ENCODE assay signal across 18 cellular contexts in the genomic region with DNA sequence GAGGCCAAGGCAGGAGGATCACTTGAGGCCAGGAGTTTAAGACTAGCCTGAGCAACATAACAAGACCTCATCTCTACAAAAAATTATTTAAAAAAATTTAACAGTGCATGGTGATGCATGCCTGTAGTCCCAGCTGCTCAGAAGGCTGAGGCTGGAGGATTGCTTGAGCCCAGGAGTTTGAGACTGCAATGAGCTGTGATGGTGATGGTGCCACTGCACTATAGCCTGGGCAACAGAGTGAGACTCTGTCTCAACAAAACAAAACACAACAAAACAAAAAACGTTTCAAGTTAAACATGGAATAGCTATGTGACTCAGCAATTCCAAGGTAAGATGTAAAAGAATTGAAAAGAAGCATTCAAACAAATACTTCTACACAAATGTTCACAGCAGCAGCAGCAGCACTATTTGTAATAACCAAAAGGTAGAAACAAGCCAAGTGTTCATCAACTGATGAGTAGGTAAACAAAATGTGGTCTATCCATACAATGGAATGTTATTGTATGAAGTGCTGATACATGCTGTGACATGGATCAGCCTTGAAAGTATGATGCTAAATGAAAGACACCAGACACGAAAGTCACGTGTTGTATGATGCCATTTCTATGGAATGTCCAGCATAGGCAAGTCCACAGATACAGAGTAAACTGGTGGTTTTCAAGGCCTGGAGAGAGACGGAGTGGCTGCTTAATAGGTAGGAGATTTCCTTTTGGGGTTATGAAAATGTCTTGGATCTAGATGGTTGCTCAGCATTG. TPM values are rescaled to one million over a fixed set of nuclear protein-coding genes. Genes with fewer than 3 reads are reported as not detected.
A peak's percentile ranks its signal among the peaks of the same experiment; 100 is the strongest.
DNase-seq lines count a peak whose midpoint lies in the region; ATAC-seq, FAIRE-seq and TF ChIP-seq lines count a peak whose summit lies in the region.
"Had no signal": no experiment of that assay in that cellular context is flagged by ENCODE, and none has a peak within 500 bp of the region (broad histone marks: within the 10 kb centered on the region; RNA-seq: fewer than 3 reads in every experiment).

No MANE protein-coding gene starts in this region.

- H3K36me3 ChIP-seq in RWPE2 (ENCODE audit: low read depth), result peaks cover 25% of the 10 kb centered on the region
- no peaks in the 10 kb centered on the region for H3K36me3 ChIP-seq in endothelial cell of umbilical vein (ENCODE audit: control insufficient read depth in 2 of 2, extremely low read depth in 1 of 2, insufficient read depth in 2 of 2, low read length in 2 of 2)
- peaks cover 6% of the 10 kb centered on the region for H3K36me3 ChIP-seq in osteoblast (ENCODE audit: insufficient read depth, low read length)
- H3K36me3 ChIP-seq: HAP-1, ovary had no signal

- ATAC-seq in RWPE2 (ENCODE audit: low read depth) (peak; percentile 97), HG02588 (IDR thresholded peaks at IDR 0.05; ENCODE audit: unreplicated experiment) (no peak), GM18909 (IDR thresholded peaks at IDR 0.05; ENCODE audit: poor library complexity, unreplicated experiment) (no peak)
- ATAC-seq: activated CD4-positive, CD25-positive, alpha-beta regulatory T cell treated with anti-CD3 and anti-CD28 coated beads, Interleukin-2, amount 50 U/mL, for 24 hours; left ventricle myocardium superior had no signal

- CTCF ChIA-PET in endothelial cell of umbilical vein (lab: Charles Lee), result interaction anchor here (1.3 kb wide), 1 partner anchor 31 kb away, joined by 4 read pairs; a partner anchor contains a TSS

- dilution Hi-C loops in endothelial cell of umbilical vein (cut with MboI; ENCODE audit: extremely low pct_ligation_motif_present, low sequenced_read_pairs), result no loop called here

- H3K4me1 ChIP-seq in RWPE2 (ENCODE audit: insufficient read depth, poor library complexity, severe bottlenecking), result peaks cover 23% of the 10 kb centered on the region
- no peaks in the 10 kb centered on the region for H3K4me1 ChIP-seq in endothelial cell of umbilical vein (ENCODE audit: control insufficient read depth, extremely low read depth, insufficient read depth, low read length)
- peaks cover 13% of the 10 kb centered on the region for H3K4me1 ChIP-seq in osteoblast (ENCODE audit: insufficient read depth, low read length)
- H3K4me1 ChIP-seq: HAP-1 had no signal

- no peak overlapping the region for H2AFZ ChIP-seq in endothelial cell of umbilical vein (ENCODE audit: low read depth, low read length)
- peak overlapping the region; percentile 62 for H2AFZ ChIP-seq in osteoblast (ENCODE audit: low read length)

- H3K27ac ChIP-seq in RWPE2 (ENCODE audit: poor library complexity, severe bottlenecking), result peak overlapping the region; percentile 89
- H3K27ac ChIP-seq in endothelial cell of umbilical vein (ENCODE audit: insufficient read depth, low read depth, low read length), result peak overlapping the region; percentile 11
- peak overlapping the region; percentile 68 for H3K27ac ChIP-seq in osteoblast (ENCODE audit: low read depth, low read length)
- H3K27ac ChIP-seq: ovary had no signal

- POLR2A ChIA-PET in endothelial cell of umbilical vein (lab: Charles Lee), result no interaction called here

- TF ChIP-seq CTCF in RWPE2 (IDR thresholded peaks at IDR 0.05; ENCODE audit: poor library complexity, severe bottlenecking) (no peak), endothelial cell of umbilical vein (IDR thresholded peaks at IDR 0.05; ENCODE audit: extremely low read depth in 1 of 2, insufficient read depth in 1 of 2, low read depth in 1 of 2, low read length in 2 of 2) (no peak), osteoblast (IDR thresholded peaks at IDR 0.05; ENCODE audit: extremely low read depth, low read depth, low read length) (no peak)

- H4K20me1 ChIP-seq in endothelial cell of umbilical vein (replicated peaks; ENCODE audit: control insufficient read depth, extremely low read depth, insufficient read depth, low read length) (no peaks in the 10 kb centered on the region), osteoblast (ENCODE audit: insufficient read depth, low read length) (no peaks in the 10 kb centered on the region)

- BruUV-seq in endothelial cell of umbilical vein (replicated peaks; lab: Mats Ljungman, UMichigan), result no TSS peak

- H3K9me3 ChIP-seq in RWPE2 (ENCODE audit: severe bottlenecking) (peaks cover 11% of the 10 kb centered on the region), endothelial cell of umbilical vein (replicated peaks; ENCODE audit: control insufficient read depth, insufficient read depth, low read length) (no peaks in the 10 kb centered on the region), osteoblast (ENCODE audit: low read depth, low read length) (no peaks in the 10 kb centered on the region)
- H3K9me3 ChIP-seq: HAP-1, ovary had no signal

- intact Hi-C loops in endothelial cell of umbilical vein (cut with micrococcal nuclease), result no loop called here

- TF ChIP-seq POLR2A in endothelial cell of umbilical vein (IDR thresholded peaks at IDR 0.05; ENCODE audit: low read depth, low read length), result no peak

- H3K27me3 ChIP-seq in RWPE2 (ENCODE audit: insufficient read depth, poor library complexity, severe bottlenecking) (no peaks in the 10 kb centered on the region), endothelial cell of umbilical vein (ENCODE audit: control insufficient read depth in 2 of 2, insufficient read depth in 2 of 2, low read length in 2 of 2) (no peaks in the 10 kb centered on the region), osteoblast (ENCODE audit: insufficient read depth, low read length) (no peaks in the 10 kb centered on the region)
- H3K27me3 ChIP-seq: ovary had no signal

- H3K9me1 ChIP-seq in endothelial cell of umbilical vein (replicated peaks; ENCODE audit: control insufficient read depth, extremely low read depth, insufficient read depth, low read length), result no peaks in the 10 kb centered on the region

- FAIRE-seq in endothelial cell of umbilical vein (lab: Jason Lieb, UNC), result no peak
- FAIRE-seq: GM19239 had no signal

- H3K4me2 ChIP-seq in endothelial cell of umbilical vein (ENCODE audit: insufficient read depth, low read length) (no peak overlapping the region), osteoblast (ENCODE audit: insufficient read depth, low read length) (peak overlapping the region; percentile 43)

- DNase-seq in H4 (ENCODE audit: low spot score) (peak; percentile 93), RWPE2 (ENCODE audit: low spot score) (no peak), endothelial cell of umbilical vein (ENCODE audit: low read depth, low spot score) (no peak), osteoblast (ENCODE audit: insufficient read length, low spot score, missing footprints) (no peak), NCI-H2227 treated with DMSO at 0.1 percent for 48 hours (lab: John Stamatoyannopoulos, UW) (no peak)
- no peak for DNase-seq in activated CD4-positive, alpha-beta T cell treated with anti-CD3 and anti-CD28 coated beads for 1 hour
- DNase-seq: cerebellar nuclear complex; head of caudate nucleus; left ventricle myocardium superior; NCI-H2171; ovary; RPMI8226; stimulated activated CD4-positive, alpha-beta T cell treated with anti-CD3 and anti-CD28 coated beads, Interleukin-2, amount 100 ng/mL, for 24 hours had no signal

- no peak overlapping the region for H3K9ac ChIP-seq in endothelial cell of umbilical vein (replicated peaks; ENCODE audit: extremely low read depth, insufficient read depth, low read length)

- H3K4me3 ChIP-seq in RWPE2 (ENCODE audit: severe bottlenecking), result peak overlapping the region; percentile 20
- no peak overlapping the region for H3K4me3 ChIP-seq in endothelial cell of umbilical vein (replicated peaks in 1 of 3; ENCODE audit: insufficient read depth in 1 of 3, low read depth in 1 of 3, low read length in 3 of 3)
- no peak overlapping the region for H3K4me3 ChIP-seq in osteoblast (ENCODE audit: insufficient read depth, low read length)
- H3K4me3 ChIP-seq: HAP-1, ovary had no signal

- H3K79me2 ChIP-seq in endothelial cell of umbilical vein (ENCODE audit: control insufficient read depth, insufficient read depth, low read length) (no peaks in the 10 kb centered on the region), osteoblast (ENCODE audit: insufficient read depth, low read length) (no peaks in the 10 kb centered on the region)

TF ChIP-seq in endothelial cell of umbilical vein, 7 proteins besides CTCF, POLR2A, EP300 and RAD21:
- TF ChIP-seq GATA2 (IDR thresholded peaks at IDR 0.05; ENCODE audit: insufficient read depth, insufficient read length, low read depth, low read length) (no peak), MYC (IDR thresholded peaks at IDR 0.05; ENCODE audit: low read depth, low read length) (no peak), JUN (IDR thresholded peaks at IDR 0.05; ENCODE audit: borderline replicate concordance, insufficient read depth, insufficient read length, low read depth) (no peak), EZH2 (IDR thresholded peaks at IDR 0.05; ENCODE audit: borderline replicate concordance, low read depth, low read length, severe bottlenecking) (no peak), FOS (IDR thresholded peaks at IDR 0.05; ENCODE audit: borderline replicate concordance, insufficient read depth, low read length) (no peak), POLR2AphosphoS5 (IDR thresholded peaks at IDR 0.05; ENCODE audit: insufficient read depth, low read depth, low read length) (no peak)
- TF ChIP-seq, protein P1, sequence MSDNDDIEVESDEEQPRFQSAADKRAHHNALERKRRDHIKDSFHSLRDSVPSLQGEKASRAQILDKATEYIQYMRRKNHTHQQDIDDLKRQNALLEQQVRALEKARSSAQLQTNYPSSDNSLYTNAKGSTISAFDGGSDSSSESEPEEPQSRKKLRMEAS (IDR thresholded peaks at IDR 0.05; ENCODE audit: insufficient read depth, insufficient read length), result no peak

RNA-seq across cellular contexts. Expression of a gene that starts 31.4 kb away (rescaled TPM):
- total RNA-seq in H4 (2014; rRNA removed; shearing (Covaris generic)), result 3.3 and 5.2 TPM in 2 replicates
- total RNA-seq in endothelial cell of umbilical vein, result 4.0 and 6.0 TPM in 2 replicates
- polyA plus RNA-seq in endothelial cell of umbilical vein, result 3.0 and 3.3 TPM in 2 replicates
- 1.4 and 1.7 TPM in 2 replicates for polyA plus RNA-seq in endothelial cell of umbilical vein (2011; cell fraction: cytosol; rRNA removed)
- polyA plus RNA-seq in endothelial cell of umbilical vein (2011; cell fraction: nucleus; rRNA removed), result 6.4 and 6.5 TPM in 2 replicates
- polyA plus RNA-seq in endothelial cell of umbilical vein (2012), result 1.5 and 2.5 TPM in 2 replicates
- 3.4 and 5.2 TPM in 2 replicates for polyA minus RNA-seq in endothelial cell of umbilical vein
- polyA minus RNA-seq in endothelial cell of umbilical vein (2011; cell fraction: cytosol; rRNA and poly(A)+ RNA removed), result 1.1 TPM
- polyA minus RNA-seq in endothelial cell of umbilical vein (2011; cell fraction: nucleus; rRNA and poly(A)+ RNA removed), result 7.2 and 7.8 TPM in 2 replicates
- 4.3 and 7.4 TPM in 2 replicates for total RNA-seq in osteoblast

Comparison
In these comparisons a context has a peak if more than half of its experiments do, and no peak if none do; other contexts are left out.
1. H3K27ac ChIP-seq: peak in every context shown above with its lines; median percentile 89 in RWPE2; 68 in osteoblast; 11 in endothelial cell of umbilical vein.